In the genomic region with DNA sequence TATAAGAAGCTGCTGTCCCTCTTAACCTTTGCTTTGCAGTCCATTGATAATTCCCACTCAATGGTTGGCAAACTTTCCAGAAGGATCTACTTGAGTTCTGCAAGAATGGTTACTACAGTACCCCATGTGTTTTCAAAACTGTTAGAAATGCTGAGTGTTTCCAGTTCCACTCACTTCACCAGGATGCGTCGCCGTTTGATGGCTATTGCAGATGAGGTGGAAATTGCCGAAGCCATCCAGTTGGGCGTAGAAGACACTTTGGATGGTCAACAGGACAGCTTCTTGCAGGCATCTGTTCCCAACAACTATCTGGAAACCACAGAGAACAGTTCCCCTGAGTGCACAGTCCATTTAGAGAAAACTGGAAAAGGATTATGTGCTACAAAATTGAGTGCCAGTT, we compare ENCODE assay signal across 19 cellular contexts.
"Had no signal": no experiment of that assay in that cellular context is flagged by ENCODE, and none has a peak within 500 bp of the region (broad histone marks: within the 10 kb centered on the region; RNA-seq: fewer than 3 reads in every experiment).

No MANE protein-coding gene starts in this region.

- H3K4me3 ChIP-seq: dorsolateral prefrontal cortex, heart right ventricle, psoas muscle, right lobe of liver, stomach had no signal

- H3K4me1 Mint-ChIP-seq: naive thymus-derived CD8-positive, alpha-beta T cell had no signal

- H3K27ac ChIP-seq: dorsolateral prefrontal cortex, heart right ventricle, neutrophil, psoas muscle, right lobe of liver, stomach had no signal

- H3K27ac Mint-ChIP-seq: type B pancreatic cell had no signal

- FAIRE-seq: frontal cortex, islet of Langerhans, urothelium cell line had no signal

- ATAC-seq: heart right ventricle; naive thymus-derived CD8-positive, alpha-beta T cell; psoas muscle; right lobe of liver had no signal

- H3K9me3 Mint-ChIP-seq: naive thymus-derived CD8-positive, alpha-beta T cell; type B pancreatic cell had no signal

- H3K27me3 Mint-ChIP-seq: naive thymus-derived CD8-positive, alpha-beta T cell; type B pancreatic cell had no signal

- H3K9me3 ChIP-seq: heart right ventricle, neutrophil, psoas muscle, right lobe of liver, stomach had no signal

- H3K27me3 ChIP-seq: dorsolateral prefrontal cortex, heart right ventricle, neutrophil, right lobe of liver, stomach had no signal

- H3K4me1 ChIP-seq: heart right ventricle, psoas muscle, right lobe of liver, stomach had no signal

- H3K4me3 Mint-ChIP-seq: naive thymus-derived CD8-positive, alpha-beta T cell; type B pancreatic cell had no signal

- DNase-seq: cortex of kidney; dorsolateral prefrontal cortex; effector CD8-positive, alpha-beta T cell; heart right ventricle; hypothalamus; kidney glomerular epithelial cell; naive thymus-derived CD8-positive, alpha-beta T cell; psoas muscle; retina; right lobe of liver; stimulated activated CD4-positive, alpha-beta T cell treated with anti-CD3 and anti-CD28 coated beads, Interleukin-1b, Interleukin-23, amount 100 ng/mL, for 48 hours; stimulated activated CD4-positive, alpha-beta T cell treated with anti-CD3 and anti-CD28 coated beads, Interleukin-4, amount 100 ng/mL, for 24 hours; stimulated activated naive CD4-positive, alpha-beta T cell; stomach had no signal
